25 cellular contexts compared by ENCODE assay signal in genomic region chr2:146989726-146990125, GRCh38.
"Had no signal": no experiment of that assay in that cellular context is flagged by ENCODE, and none has a peak within 500 bp of the region (broad histone marks: within the 10 kb centered on the region; RNA-seq: fewer than 3 reads in every experiment).

No MANE protein-coding gene starts in this region.

- H3K27ac Mint-ChIP-seq: activated CD4-positive, alpha-beta T cell treated with anti-CD3 and anti-CD28 coated beads, Interleukin-2, amount 10 ng/mL, durations not matched to agents 7 days and 5 days; activated CD8-positive, alpha-beta memory T cell treated with anti-CD3 and anti-CD28 coated beads, Interleukin-2, amount 10 ng/mL, durations not matched to agents 7 days and 5 days; activated CD8-positive, alpha-beta T cell treated with anti-CD3 and anti-CD28 coated beads for 36 hours; activated naive CD8-positive, alpha-beta T cell treated with anti-CD3 and anti-CD28 coated beads, Interleukin-2, amount 50 U/mL, for 24 hours; immature natural killer cell; mesothelial cell of epicardium; natural killer cell treated with Interleukin-12 subunit alpha and Interleukin-12 subunit beta and Interleukin-15 and Interleukin-18, amount 100 ng/mL, for 72 hours; stimulated activated effector memory CD8-positive, alpha-beta T cell treated with anti-CD3 and anti-CD28 coated beads, Interleukin-12 subunit alpha, Interleukin-12 subunit beta, amount 100 ng/mL, for 72 hours; stimulated activated naive CD8-positive, alpha-beta T cell treated with anti-CD3 and anti-CD28 coated beads, Interleukin-15, amount 100 ng/mL, for 72 hours; T-cell; T-helper 2 cell treated with Interferon-gamma antibody and Interleukin-4, amounts not matched to agents 5 μg/mL and 100 μg/mL, for 36 hours had no signal

- H3K4me3 ChIP-seq: ascending aorta, cardiac muscle cell, left ventricle myocardium inferior, tibial artery had no signal

- H3K9me3 ChIP-seq: ascending aorta, left ventricle myocardium inferior, tibial artery had no signal

- H3K36me3 ChIP-seq: ascending aorta, cardiac muscle cell, left ventricle myocardium inferior, tibial artery, WERI-Rb-1 had no signal

- H3K27me3 Mint-ChIP-seq: activated CD8-positive, alpha-beta memory T cell treated with anti-CD3 and anti-CD28 coated beads, Interleukin-2, amount 10 ng/mL, durations not matched to agents 7 days and 5 days; activated naive CD8-positive, alpha-beta T cell treated with anti-CD3 and anti-CD28 coated beads, Interleukin-2, amount 50 U/mL, for 24 hours; natural killer cell treated with Interleukin-12 subunit alpha and Interleukin-12 subunit beta and Interleukin-15 and Interleukin-18, amount 100 ng/mL, for 72 hours had no signal

- H3K4me1 Mint-ChIP-seq: activated CD4-positive, alpha-beta T cell treated with anti-CD3 and anti-CD28 coated beads, Interleukin-2, amount 10 ng/mL, durations not matched to agents 7 days and 5 days; activated CD8-positive, alpha-beta memory T cell treated with anti-CD3 and anti-CD28 coated beads, Interleukin-2, amount 10 ng/mL, durations not matched to agents 7 days and 5 days; activated naive CD8-positive, alpha-beta T cell treated with anti-CD3 and anti-CD28 coated beads, Interleukin-2, amount 50 U/mL, for 24 hours; immature natural killer cell; stimulated activated effector memory CD8-positive, alpha-beta T cell treated with anti-CD3 and anti-CD28 coated beads, Interleukin-12 subunit alpha, Interleukin-12 subunit beta, amount 100 ng/mL, for 72 hours; stimulated activated naive CD8-positive, alpha-beta T cell treated with anti-CD3 and anti-CD28 coated beads, Interleukin-15, amount 100 ng/mL, for 72 hours had no signal

- ATAC-seq: activated CD8-positive, alpha-beta memory T cell treated with anti-CD3 and anti-CD28 coated beads, Interleukin-2, amount 10 ng/mL, durations not matched to agents 7 days and 5 days; activated CD8-positive, alpha-beta T cell treated with anti-CD3 and anti-CD28 coated beads for 36 hours; activated naive CD8-positive, alpha-beta T cell treated with anti-CD3 and anti-CD28 coated beads, Interleukin-2, amount 50 U/mL, for 24 hours; foreskin keratinocyte; natural killer cell treated with Interleukin-12 subunit alpha and Interleukin-12 subunit beta and Interleukin-15 and Interleukin-18, amount 100 ng/mL, for 72 hours; right cardiac atrium; stimulated activated effector memory CD8-positive, alpha-beta T cell treated with anti-CD3 and anti-CD28 coated beads, Interleukin-12 subunit alpha, Interleukin-12 subunit beta, amount 100 ng/mL, for 72 hours; stimulated activated naive CD8-positive, alpha-beta T cell treated with anti-CD3 and anti-CD28 coated beads, Interleukin-15, amount 100 ng/mL, for 72 hours; T-cell had no signal

- H2AFZ ChIP-seq: parathyroid adenoma had no signal

- H3K79me2 ChIP-seq: parathyroid adenoma had no signal

- DNase-seq: activated CD4-positive, alpha-beta T cell treated with anti-CD3 and anti-CD28 coated beads, Interleukin-2, amount 10 ng/mL, durations not matched to agents 7 days and 5 days; activated CD4-positive, CD25-positive, alpha-beta regulatory T cell treated with anti-CD3 and anti-CD28 coated beads, Interleukin-2, amount 50 U/mL, for 72 hours; activated CD8-positive, alpha-beta memory T cell treated with anti-CD3 and anti-CD28 coated beads, Interleukin-2, amount 10 ng/mL, durations not matched to agents 7 days and 5 days; activated CD8-positive, alpha-beta T cell treated with anti-CD3 and anti-CD28 coated beads for 36 hours; activated effector memory CD4-positive, alpha-beta T cell treated with anti-CD3 and anti-CD28 coated beads, Interleukin-2, amount 50 U/mL, for 16 hours; activated naive CD4-positive, alpha-beta T cell treated with anti-CD3 and anti-CD28 coated beads, Interleukin-2, amount 50 U/mL, for 16 hours; activated naive CD8-positive, alpha-beta T cell treated with anti-CD3 and anti-CD28 coated beads, Interleukin-2, amount 50 U/mL, for 24 hours; activated T-cell treated with anti-CD3 and anti-CD28 coated beads for 4 hours; foreskin keratinocyte; immature natural killer cell; kidney glomerular epithelial cell; left ventricle myocardium inferior; right cardiac atrium; stimulated activated CD4-positive, alpha-beta T cell treated with anti-CD3 and anti-CD28 coated beads, Interleukin-1b, Interleukin-23, amount 100 ng/mL, for 48 hours; stimulated activated naive CD8-positive, alpha-beta T cell treated with anti-CD3 and anti-CD28 coated beads, Interleukin-15, amount 100 ng/mL, for 72 hours; T-cell; tibial artery; WERI-Rb-1 had no signal

- H3K27ac ChIP-seq: ascending aorta, cardiac muscle cell, foreskin keratinocyte, left ventricle myocardium inferior, parathyroid adenoma, tibial artery, WERI-Rb-1 had no signal

- H3K9me3 Mint-ChIP-seq: activated CD4-positive, alpha-beta T cell treated with anti-CD3 and anti-CD28 coated beads, Interleukin-2, amount 10 ng/mL, durations not matched to agents 7 days and 5 days; activated CD8-positive, alpha-beta T cell treated with anti-CD3 and anti-CD28 coated beads for 36 hours; activated naive CD8-positive, alpha-beta T cell treated with anti-CD3 and anti-CD28 coated beads, Interleukin-2, amount 50 U/mL, for 24 hours; mesothelial cell of epicardium; stimulated activated effector memory CD8-positive, alpha-beta T cell treated with anti-CD3 and anti-CD28 coated beads, Interleukin-12 subunit alpha, Interleukin-12 subunit beta, amount 100 ng/mL, for 72 hours; stimulated activated naive CD8-positive, alpha-beta T cell treated with anti-CD3 and anti-CD28 coated beads, Interleukin-15, amount 100 ng/mL, for 72 hours; T-cell; T-helper 2 cell treated with Interferon-gamma antibody and Interleukin-4, amounts not matched to agents 5 μg/mL and 100 μg/mL, for 36 hours had no signal

- H3K36me3 Mint-ChIP-seq: activated CD8-positive, alpha-beta memory T cell treated with anti-CD3 and anti-CD28 coated beads, Interleukin-2, amount 10 ng/mL, durations not matched to agents 7 days and 5 days; immature natural killer cell; mesothelial cell of epicardium; natural killer cell treated with Interleukin-12 subunit alpha and Interleukin-12 subunit beta and Interleukin-15 and Interleukin-18, amount 100 ng/mL, for 72 hours; stimulated activated effector memory CD8-positive, alpha-beta T cell treated with anti-CD3 and anti-CD28 coated beads, Interleukin-12 subunit alpha, Interleukin-12 subunit beta, amount 100 ng/mL, for 72 hours; T-cell had no signal

- H3K9ac ChIP-seq: parathyroid adenoma had no signal

- H3K4me3 Mint-ChIP-seq: activated CD4-positive, alpha-beta T cell treated with anti-CD3 and anti-CD28 coated beads, Interleukin-2, amount 10 ng/mL, durations not matched to agents 7 days and 5 days; activated CD8-positive, alpha-beta memory T cell treated with anti-CD3 and anti-CD28 coated beads, Interleukin-2, amount 10 ng/mL, durations not matched to agents 7 days and 5 days; activated CD8-positive, alpha-beta T cell treated with anti-CD3 and anti-CD28 coated beads for 36 hours; activated naive CD8-positive, alpha-beta T cell treated with anti-CD3 and anti-CD28 coated beads, Interleukin-2, amount 50 U/mL, for 24 hours; immature natural killer cell; mesothelial cell of epicardium; natural killer cell treated with Interleukin-12 subunit alpha and Interleukin-12 subunit beta and Interleukin-15 and Interleukin-18, amount 100 ng/mL, for 72 hours; stimulated activated effector memory CD8-positive, alpha-beta T cell treated with anti-CD3 and anti-CD28 coated beads, Interleukin-12 subunit alpha, Interleukin-12 subunit beta, amount 100 ng/mL, for 72 hours; stimulated activated naive CD8-positive, alpha-beta T cell treated with anti-CD3 and anti-CD28 coated beads, Interleukin-15, amount 100 ng/mL, for 72 hours; T-cell; T-helper 2 cell treated with Interferon-gamma antibody and Interleukin-4, amounts not matched to agents 5 μg/mL and 100 μg/mL, for 36 hours had no signal

- H3K27me3 ChIP-seq: ascending aorta, foreskin keratinocyte, tibial artery had no signal

- H3K4me1 ChIP-seq: ascending aorta, left ventricle myocardium inferior, parathyroid adenoma, tibial artery had no signal
